In the genomic region with DNA sequence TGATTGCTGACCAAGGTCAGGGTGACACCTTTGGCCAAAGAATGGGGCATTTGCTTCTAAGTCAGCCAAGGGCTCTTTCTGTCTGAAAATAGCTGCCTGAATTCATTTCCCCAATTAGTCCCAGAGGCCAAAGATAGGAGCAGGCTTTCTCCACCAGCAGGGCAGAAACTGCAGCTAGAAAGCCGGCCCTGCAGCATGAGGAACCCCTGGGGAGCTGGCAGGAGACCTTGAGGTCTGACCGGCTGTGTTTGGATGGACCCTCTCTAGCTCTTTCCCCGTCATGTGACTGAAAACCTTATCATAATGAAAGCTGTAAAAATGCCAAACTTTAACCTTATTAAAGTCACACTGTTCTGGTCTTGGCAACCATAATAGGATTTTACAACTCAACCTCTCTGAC, we compare ENCODE assay signal across 1 cellular context.
TF ChIP-seq lines count a peak whose summit lies in the region.

No MANE protein-coding gene starts in this region.

TF ChIP-seq in HEK293, 187 proteins besides CTCF, POLR2A, EP300 and RAD21:
- TF ChIP-seq, protein P1, sequence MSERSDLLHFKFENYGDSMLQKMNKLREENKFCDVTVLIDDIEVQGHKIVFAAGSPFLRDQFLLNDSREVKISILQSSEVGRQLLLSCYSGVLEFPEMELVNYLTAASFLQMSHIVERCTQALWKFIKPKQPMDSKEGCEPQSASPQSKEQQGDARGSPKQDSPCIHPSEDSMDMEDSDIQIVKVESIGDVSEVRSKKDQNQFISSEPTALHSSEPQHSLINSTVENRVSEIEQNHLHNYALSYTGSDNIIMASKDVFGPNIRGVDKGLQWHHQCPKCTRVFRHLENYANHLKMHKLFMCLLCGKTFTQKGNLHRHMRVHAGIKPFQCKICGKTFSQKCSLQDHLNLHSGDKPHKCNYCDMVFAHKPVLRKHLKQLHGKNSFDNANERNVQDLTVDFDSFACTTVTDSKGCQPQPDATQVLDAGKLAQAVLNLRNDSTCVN (tag by site-specific recombination; optimal IDR thresholded peaks at IDR 0.05): no peak
- no peak for TF ChIP-seq ZNF202 (tag by site-specific recombination; IDR thresholded peaks at IDR 0.05; ENCODE audit: borderline replicate concordance)
- no peak for TF ChIP-seq SALL2 (tag by site-specific recombination; IDR thresholded peaks at IDR 0.05; ENCODE audit: borderline replicate concordance)
- TF ChIP-seq ZIC2 (tag by site-specific recombination; IDR thresholded peaks at IDR 0.05): peak; percentile 47; the same call in 1 of the 2 replicates
- no peak for TF ChIP-seq ZNF174 (tag by site-specific recombination; IDR thresholded peaks at IDR 0.05)
- TF ChIP-seq PATZ1 (tag by site-specific recombination; IDR thresholded peaks at IDR 0.05): no peak
- TF ChIP-seq, protein P2, sequence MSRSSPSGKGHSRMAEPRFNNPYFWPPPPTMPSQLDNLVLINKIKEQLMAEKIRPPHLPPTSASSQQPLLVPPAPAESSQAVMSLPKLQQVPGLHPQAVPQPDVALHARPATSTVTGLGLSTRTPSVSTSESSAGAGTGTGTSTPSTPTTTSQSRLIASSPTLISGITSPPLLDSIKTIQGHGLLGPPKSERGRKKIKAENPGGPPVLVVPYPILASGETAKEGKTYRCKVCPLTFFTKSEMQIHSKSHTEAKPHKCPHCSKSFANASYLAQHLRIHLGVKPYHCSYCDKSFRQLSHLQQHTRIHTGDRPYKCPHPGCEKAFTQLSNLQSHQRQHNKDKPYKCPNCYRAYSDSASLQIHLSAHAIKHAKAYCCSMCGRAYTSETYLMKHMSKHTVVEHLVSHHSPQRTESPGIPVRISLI (tag by site-specific recombination; IDR thresholded peaks at IDR 0.05): no peak
- TF ChIP-seq ZSCAN16 (tag by site-specific recombination; IDR thresholded peaks at IDR 0.05): no peak
- TF ChIP-seq ZNF155 (tag by site-specific recombination; IDR thresholded peaks at IDR 0.05): no peak
- TF ChIP-seq, protein P3, sequence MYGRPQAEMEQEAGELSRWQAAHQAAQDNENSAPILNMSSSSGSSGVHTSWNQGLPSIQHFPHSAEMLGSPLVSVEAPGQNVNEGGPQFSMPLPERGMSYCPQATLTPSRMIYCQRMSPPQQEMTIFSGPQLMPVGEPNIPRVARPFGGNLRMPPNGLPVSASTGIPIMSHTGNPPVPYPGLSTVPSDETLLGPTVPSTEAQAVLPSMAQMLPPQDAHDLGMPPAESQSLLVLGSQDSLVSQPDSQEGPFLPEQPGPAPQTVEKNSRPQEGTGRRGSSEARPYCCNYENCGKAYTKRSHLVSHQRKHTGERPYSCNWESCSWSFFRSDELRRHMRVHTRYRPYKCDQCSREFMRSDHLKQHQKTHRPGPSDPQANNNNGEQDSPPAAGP (tag by site-specific recombination; IDR thresholded peaks at IDR 0.05): no peak
- TF ChIP-seq ZNF214 (tag by site-specific recombination; IDR thresholded peaks at IDR 0.05; ENCODE audit: borderline replicate concordance): no peak
- no peak for TF ChIP-seq ZNF311 (tag by site-specific recombination; IDR thresholded peaks at IDR 0.05; ENCODE audit: borderline replicate concordance)
- no peak for TF ChIP-seq ZBTB17 (tag by site-specific recombination; IDR thresholded peaks at IDR 0.05)
- peak; percentile 47 for TF ChIP-seq GLIS1 (tag by site-specific recombination; IDR thresholded peaks at IDR 0.05)
- TF ChIP-seq GLIS2 (tag by site-specific recombination; IDR thresholded peaks at IDR 0.05): 0 out of 2 replicates have a peak, but pooled peaks have one; percentile 13
- no peak for TF ChIP-seq ZFP3 (tag by site-specific recombination; IDR thresholded peaks at IDR 0.05; ENCODE audit: low read depth)
- no peak for TF ChIP-seq MEIS1 (CRISPR knock-in tag; IDR thresholded peaks at IDR 0.05; ENCODE audit: borderline replicate concordance)
